17 cellular contexts compared by ENCODE assay signal in the genomic region with DNA sequence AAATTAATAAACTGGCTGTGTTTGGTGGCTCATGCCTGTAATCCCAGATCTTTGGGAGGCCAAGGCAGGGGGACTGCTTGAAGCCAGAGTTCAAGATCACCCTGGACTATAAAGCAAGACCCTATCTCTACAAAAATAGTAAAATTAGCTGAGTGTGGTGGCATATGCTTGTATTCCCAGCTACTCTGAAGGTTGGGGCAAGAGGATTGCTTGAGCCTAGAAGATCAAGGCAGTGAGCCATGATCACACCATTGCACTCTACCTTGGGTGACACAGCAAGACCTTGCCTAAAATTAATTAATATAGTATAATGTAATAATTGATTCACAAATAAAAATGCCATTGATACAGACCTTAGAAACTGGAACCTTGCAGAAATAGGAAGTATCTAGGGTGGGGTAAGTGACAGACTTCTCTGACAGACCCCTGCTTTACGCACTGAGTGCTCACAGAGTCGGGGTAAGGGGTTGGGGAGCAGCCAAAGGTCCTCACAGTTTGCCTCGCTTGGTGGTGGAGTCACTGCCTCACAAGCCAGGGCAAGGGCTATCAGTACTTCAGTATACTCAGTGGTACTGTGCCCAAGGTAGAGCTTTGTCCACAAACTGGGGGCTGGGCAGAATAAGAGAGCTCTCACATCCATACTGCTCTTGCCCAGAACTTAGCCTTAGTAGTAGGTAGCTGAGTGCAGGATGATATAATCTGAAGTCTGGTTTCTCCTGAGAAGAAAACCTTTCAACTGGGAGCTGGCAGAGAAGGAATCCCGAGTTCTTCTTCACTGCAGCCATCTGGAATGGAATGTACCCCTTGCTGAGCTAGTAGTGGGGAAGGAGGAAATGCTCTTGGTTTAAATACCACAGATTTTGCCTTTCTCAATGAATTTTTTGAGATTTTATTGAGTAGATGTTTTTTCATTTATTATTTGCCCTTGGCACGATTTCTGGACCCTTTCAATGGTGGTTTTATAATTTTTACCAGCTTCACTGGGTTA.
DNase-seq lines count a peak whose midpoint lies in the region; ATAC-seq and TF ChIP-seq lines count a peak whose summit lies in the region.
"Had no signal": no experiment of that assay in that cellular context is flagged by ENCODE, and none has a peak within 500 bp of the region (broad histone marks: within the 10 kb centered on the region; RNA-seq: fewer than 3 reads in every experiment).

No MANE protein-coding gene starts in this region.

- H3K27me3 ChIP-seq in IMR-90 (ENCODE audit: control insufficient read depth, insufficient read depth, low read length): no peaks in the 10 kb centered on the region
- no peaks in the 10 kb centered on the region for H3K27me3 ChIP-seq in ectodermal cell (ENCODE audit: control insufficient read depth, insufficient read depth, low read length, poor library complexity, severe bottlenecking)
- H3K27me3 ChIP-seq in mesenchymal stem cell (ENCODE audit: control insufficient read depth in 1 of 2, insufficient read depth in 1 of 2, low read length in 2 of 2): no peaks in the 10 kb centered on the region
- H3K27me3 ChIP-seq in breast epithelium: no peaks in the 10 kb centered on the region
- H3K27me3 ChIP-seq: esophagus muscularis mucosa, SJCRH30, transverse colon had no signal

- TF ChIP-seq RAD21 in IMR-90 (IDR thresholded peaks at IDR 0.05; ENCODE audit: low read length): no peak

- no peaks in the 10 kb centered on the region for H3K27me3 Mint-ChIP-seq in activated CD8-positive, alpha-beta T cell treated with anti-CD3 and anti-CD28 coated beads for 36 hours
- H3K27me3 Mint-ChIP-seq: B cell had no signal

- H3K27ac ChIP-seq in IMR-90 (ENCODE audit: insufficient read depth, low read length) (no peak overlapping the region), ectodermal cell (ENCODE audit: insufficient read depth, low read depth, low read length, poor library complexity, severe bottlenecking) (peak overlapping the region; percentile 65), mesenchymal stem cell (ENCODE audit: low read length, poor library complexity, severe bottlenecking) (peak overlapping the region; percentile 82), breast epithelium (no peak overlapping the region)
- H3K27ac ChIP-seq: esophagus muscularis mucosa, SJCRH30, transverse colon had no signal

- H3K14ac ChIP-seq in IMR-90 (replicated peaks; ENCODE audit: low read depth, low read length) (peak overlapping the region; percentile 52; the same call in 1 of the 2 replicates), mesenchymal stem cell (ENCODE audit: low read length in 2 of 2) (peak overlapping the region in 1 of 2 experiments; percentile 90)

- H3K27ac Mint-ChIP-seq in activated CD8-positive, alpha-beta T cell treated with anti-CD3 and anti-CD28 coated beads for 36 hours: no peak overlapping the region
- H3K27ac Mint-ChIP-seq: B cell had no signal

- WGBS in IMR-90 (ENCODE audit: extremely low coverage in 2 of 2, insufficient read length in 1 of 2), 2 experiments: no CpG with 5 or more reads among the region's 5 CpGs
- 69 to 75% methylated on average over 5 of the region's 5 CpGs for WGBS in ectodermal cell, 2 experiments
- WGBS in mesenchymal stem cell: 78% methylated on average over 5 of the region's 5 CpGs

- H3K23ac ChIP-seq in IMR-90 (ENCODE audit: low read depth, low read length): peak overlapping the region; percentile 71; the same call in 1 of the 2 replicates
- no peak overlapping the region for H3K23ac ChIP-seq in mesenchymal stem cell (ENCODE audit: low read length in 2 of 2)

- no peak overlapping the region for H3K4me3 ChIP-seq in AG09309 (ENCODE audit: control insufficient read depth, low read depth, low read length)
- H3K4me3 ChIP-seq in IMR-90 (ENCODE audit: insufficient read depth, low read depth, low read length): no peak overlapping the region
- H3K4me3 ChIP-seq in ectodermal cell (ENCODE audit: insufficient read depth, low read depth, low read length): no peak overlapping the region
- no peak overlapping the region for H3K4me3 ChIP-seq in mesenchymal stem cell (ENCODE audit: insufficient read depth in 1 of 2, low read depth in 1 of 2, low read length in 2 of 2)
- H3K4me3 ChIP-seq in breast epithelium: no peak overlapping the region
- H3K4me3 ChIP-seq: esophagus muscularis mucosa, mucosa of descending colon, SJCRH30, transverse colon had no signal

- no peak overlapping the region for H2AFZ ChIP-seq in IMR-90 (replicated peaks; ENCODE audit: low read length, poor library complexity)
- H2AFZ ChIP-seq in mesenchymal stem cell (ENCODE audit: low read depth, low read length): no peak overlapping the region

- H2AK5ac ChIP-seq in IMR-90 (ENCODE audit: low read depth, low read length) (peak overlapping the region; percentile 51; the same call in 1 of the 2 replicates), mesenchymal stem cell (ENCODE audit: low read length, severe bottlenecking) (peak overlapping the region; percentile 60)

- H3K4me1 ChIP-seq in IMR-90 (ENCODE audit: control insufficient read depth, insufficient read depth, low read length) (peaks cover 3% of the 10 kb centered on the region), ectodermal cell (ENCODE audit: control insufficient read depth, insufficient read depth, low read length) (peaks cover 5% of the 10 kb centered on the region), mesenchymal stem cell (ENCODE audit: control insufficient read depth, insufficient read depth, low read depth, low read length) (peaks cover 4% of the 10 kb centered on the region), breast epithelium (no peaks in the 10 kb centered on the region)
- H3K4me1 ChIP-seq: SJCRH30 had no signal

- H3K18ac ChIP-seq in IMR-90 (ENCODE audit: low read depth, low read length) (no peak overlapping the region), mesenchymal stem cell (ENCODE audit: low read depth in 1 of 2, low read length in 2 of 2) (no peak overlapping the region)

- H4K5ac ChIP-seq in IMR-90 (ENCODE audit: low read depth, low read length): no peak overlapping the region

- H3K4ac ChIP-seq in IMR-90 (ENCODE audit: low read depth, low read length) (peak overlapping the region; percentile 55), mesenchymal stem cell (ENCODE audit: low read depth in 1 of 2, low read length in 2 of 2) (no peak overlapping the region)

- peaks cover 12% of the 10 kb centered on the region for H3K36me3 Mint-ChIP-seq in activated CD8-positive, alpha-beta T cell treated with anti-CD3 and anti-CD28 coated beads for 36 hours (ENCODE audit: low read depth)

- ATAC-seq in IMR-90 (ENCODE audit: low read depth): peak; percentile 60
- no peak for ATAC-seq in activated CD8-positive, alpha-beta T cell treated with anti-CD3 and anti-CD28 coated beads for 36 hours
- ATAC-seq: mucosa of descending colon had no signal

- no peak for TF ChIP-seq POLR2A in IMR-90 (IDR thresholded peaks at IDR 0.05; ENCODE audit: low read depth, low read length)
- no peak for TF ChIP-seq POLR2A in breast epithelium (IDR thresholded peaks at IDR 0.05)

- H2BK120ac ChIP-seq in IMR-90 (ENCODE audit: low read depth, low read length) (peak overlapping the region; percentile 48; the same call in 1 of the 2 replicates), mesenchymal stem cell (ENCODE audit: low read depth, low read length) (no peak overlapping the region)

- H3K4me2 ChIP-seq in IMR-90 (ENCODE audit: low read depth, low read length) (no peak overlapping the region), mesenchymal stem cell (ENCODE audit: low read length, poor library complexity, severe bottlenecking) (no peak overlapping the region)

- CTCF ChIA-PET in IMR-90 (lab: Yijun Ruan, JAX): interaction anchor here (0.8 kb wide), 1 partner anchor 88 kb away, joined by 3 read pairs; no protein-coding TSS in a partner anchor
- CTCF ChIA-PET in activated CD8-positive, alpha-beta T cell treated with anti-CD3 and anti-CD28 coated beads for 36 hours (lab: Charles Lee): interaction anchor here (0.6 to 1.5 kb wide), 4 partner anchors 11 to 858 kb away, joined by 3 to 5 read pairs (median 3); no protein-coding TSS in a partner anchor

- no peak overlapping the region for H3K56ac ChIP-seq in IMR-90 (ENCODE audit: extremely low read depth, insufficient read depth, low read length)

- intact Hi-C loops in IMR-90 (cut with micrococcal nuclease): loop anchor here (5.0 kb wide), 1 partner anchor 128 kb away; a partner anchor contains a TSS
- intact Hi-C loops in activated CD8-positive, alpha-beta T cell treated with anti-CD3 and anti-CD28 coated beads for 36 hours (cut with micrococcal nuclease): no loop called here
- intact Hi-C loops in breast epithelium (cut with DNase I; ENCODE audit: low total_unique reads): no loop called here

- H4K20me1 ChIP-seq in IMR-90 (ENCODE audit: insufficient read depth, low read length): no peaks in the 10 kb centered on the region; the same call in 1 of the 2 replicates

- no peak for TF ChIP-seq CTCF in AG09309 (IDR thresholded peaks at IDR 0.05; ENCODE audit: control insufficient read depth, insufficient read depth, low read depth, low read length, missing control alignments)
- no peak for TF ChIP-seq CTCF in IMR-90 (conservative IDR thresholded peaks at IDR 0.05; ENCODE audit: low read depth, low read length)
- no peak for TF ChIP-seq CTCF in activated CD8-positive, alpha-beta T cell treated with anti-CD3 and anti-CD28 coated beads for 36 hours (IDR thresholded peaks at IDR 0.05)
- TF ChIP-seq CTCF in breast epithelium (IDR thresholded peaks at IDR 0.05): no peak

- dilution Hi-C loops in IMR-90 (cut with HindIII; ENCODE audit: low sequenced_read_pairs, unreplicated experiment): no loop called here

- DNase-seq in AG09309 (ENCODE audit: low read depth) (peak; percentile 16), IMR-90 (peak; percentile 56), mesenchymal stem cell (peak; percentile 32), COLO668 (lab: John Stamatoyannopoulos, UW; ENCODE audit: unreplicated experiment) (no peak), superior temporal gyrus (ENCODE audit: extremely low spot score) (no peak), breast epithelium (ENCODE audit: low spot score in 2 of 2) (no peak)
- DNase-seq in activated CD8-positive, alpha-beta T cell treated with anti-CD3 and anti-CD28 coated beads for 36 hours: no peak
- DNase-seq: DMS79 treated with DMSO at 0.1 percent for 48 hours; immature natural killer cell; mucosa of descending colon; NCI-H2107; SJCRH30; stimulated activated CD8-positive, alpha-beta memory T cell treated with anti-CD3 and anti-CD28 coated beads, Interleukin-4, amount 100 ng/mL, for 48 hours; transverse colon had no signal

- H3K4me3 Mint-ChIP-seq in activated CD8-positive, alpha-beta T cell treated with anti-CD3 and anti-CD28 coated beads for 36 hours: no peak overlapping the region
- H3K4me3 Mint-ChIP-seq: B cell, immature natural killer cell had no signal

- H4K91ac ChIP-seq in IMR-90 (ENCODE audit: insufficient read depth, low read depth, low read length) (no peak overlapping the region), mesenchymal stem cell (ENCODE audit: low read length) (no peak overlapping the region)

- no peak overlapping the region for H2AK9ac ChIP-seq in IMR-90 (replicated peaks; ENCODE audit: low read depth, low read length, poor library complexity)

- H3K79me1 ChIP-seq in IMR-90 (ENCODE audit: low read depth in 1 of 2, low read length in 2 of 2) (peaks cover 7 to 9% of the 10 kb centered on the region in 2 experiments), mesenchymal stem cell (replicated peaks; ENCODE audit: low read length, poor library complexity, severe bottlenecking) (peaks cover 4% of the 10 kb centered on the region)

- H3K9me3 ChIP-seq in IMR-90 (ENCODE audit: control insufficient read depth, insufficient read depth, low read length) (no peaks in the 10 kb centered on the region), ectodermal cell (ENCODE audit: control insufficient read depth, low read length) (no peaks in the 10 kb centered on the region), mesenchymal stem cell (ENCODE audit: control insufficient read depth, low read length) (no peaks in the 10 kb centered on the region), breast epithelium (no peaks in the 10 kb centered on the region)
- H3K9me3 ChIP-seq: esophagus muscularis mucosa, mucosa of descending colon, SJCRH30, transverse colon had no signal

- H2BK5ac ChIP-seq in IMR-90 (ENCODE audit: low read depth, low read length, poor library complexity, severe bottlenecking) (no peak overlapping the region), mesenchymal stem cell (ENCODE audit: low read depth, low read length, poor library complexity, severe bottlenecking) (peak overlapping the region; percentile 66)

- no peak overlapping the region for H2BK15ac ChIP-seq in IMR-90 (ENCODE audit: low read depth, low read length)
- no peak overlapping the region for H2BK15ac ChIP-seq in mesenchymal stem cell (ENCODE audit: low read depth, poor library complexity, severe bottlenecking)

- no peak overlapping the region for H3K9ac ChIP-seq in IMR-90 (ENCODE audit: low read depth, low read length)
- no peak overlapping the region for H3K9ac ChIP-seq in mesenchymal stem cell (ENCODE audit: low read length)

- H3K9me3 Mint-ChIP-seq in activated CD8-positive, alpha-beta T cell treated with anti-CD3 and anti-CD28 coated beads for 36 hours: no peaks in the 10 kb centered on the region
- H3K9me3 Mint-ChIP-seq: immature natural killer cell had no signal

- H2BK20ac ChIP-seq in IMR-90 (ENCODE audit: low read depth, low read length): no peak overlapping the region

- BruUV-seq in IMR-90 (replicated peaks; lab: Mats Ljungman, UMichigan): no TSS peak

- in situ Hi-C loops in IMR-90 (cut with MboI; ENCODE audit: low sequenced_read_pairs): no loop called here

- H3K4me1 Mint-ChIP-seq in activated CD8-positive, alpha-beta T cell treated with anti-CD3 and anti-CD28 coated beads for 36 hours (ENCODE audit: low read depth): no peaks in the 10 kb centered on the region

- POLR2A ChIA-PET in IMR-90 (lab: Charles Lee; ENCODE audit: unreplicated experiment): no interaction called here
- POLR2A ChIA-PET in activated CD8-positive, alpha-beta T cell treated with anti-CD3 and anti-CD28 coated beads for 36 hours (lab: Charles Lee): no interaction called here

- H4K8ac ChIP-seq in IMR-90 (ENCODE audit: low read depth in 2 of 2, low read length in 2 of 2) (peak overlapping the region in 1 of 2 experiments; percentile 10; a peak in 1 of 4 replicates), mesenchymal stem cell (ENCODE audit: low read length) (no peak overlapping the region)

- H3K36me3 ChIP-seq in IMR-90 (ENCODE audit: control insufficient read depth, insufficient read depth, low read length) (peaks cover 2% of the 10 kb centered on the region; the same call in 1 of the 2 replicates), ectodermal cell (ENCODE audit: control insufficient read depth, insufficient read depth, low read length) (peaks cover 4% of the 10 kb centered on the region), mesenchymal stem cell (ENCODE audit: control insufficient read depth in 1 of 2, insufficient read depth in 2 of 2, low read depth in 1 of 2, low read length in 2 of 2) (peaks cover 0 to 17% of the 10 kb centered on the region in 2 experiments), breast epithelium (no peaks in the 10 kb centered on the region)
- H3K36me3 ChIP-seq: transverse colon had no signal

- peaks cover 7% of the 10 kb centered on the region; the same call in 1 of the 2 replicates for H3K9me1 ChIP-seq in IMR-90 (ENCODE audit: insufficient read depth, low read length)

- H2BK12ac ChIP-seq in mesenchymal stem cell (ENCODE audit: low read length in 2 of 2): no peak overlapping the region

Comparison
In these comparisons a context has a peak if more than half of its experiments do, and no peak if none do; other contexts are left out.
1. DNase-seq: peak in AG09309 (single experiment), IMR-90 (single experiment) and mesenchymal stem cell (single experiment); none in COLO668 (single experiment), superior temporal gyrus (single experiment), activated CD8-positive, alpha-beta T cell treated with anti-CD3 and anti-CD28 coated beads for 36 hours (single experiment) and breast epithelium (0 of 2).
2. H3K27ac ChIP-seq: peak in ectodermal cell (single experiment) and mesenchymal stem cell (single experiment); none in IMR-90 (single experiment) and breast epithelium (0 of 2).